ENCODE assay signal across 2 cellular contexts in the genomic region with DNA sequence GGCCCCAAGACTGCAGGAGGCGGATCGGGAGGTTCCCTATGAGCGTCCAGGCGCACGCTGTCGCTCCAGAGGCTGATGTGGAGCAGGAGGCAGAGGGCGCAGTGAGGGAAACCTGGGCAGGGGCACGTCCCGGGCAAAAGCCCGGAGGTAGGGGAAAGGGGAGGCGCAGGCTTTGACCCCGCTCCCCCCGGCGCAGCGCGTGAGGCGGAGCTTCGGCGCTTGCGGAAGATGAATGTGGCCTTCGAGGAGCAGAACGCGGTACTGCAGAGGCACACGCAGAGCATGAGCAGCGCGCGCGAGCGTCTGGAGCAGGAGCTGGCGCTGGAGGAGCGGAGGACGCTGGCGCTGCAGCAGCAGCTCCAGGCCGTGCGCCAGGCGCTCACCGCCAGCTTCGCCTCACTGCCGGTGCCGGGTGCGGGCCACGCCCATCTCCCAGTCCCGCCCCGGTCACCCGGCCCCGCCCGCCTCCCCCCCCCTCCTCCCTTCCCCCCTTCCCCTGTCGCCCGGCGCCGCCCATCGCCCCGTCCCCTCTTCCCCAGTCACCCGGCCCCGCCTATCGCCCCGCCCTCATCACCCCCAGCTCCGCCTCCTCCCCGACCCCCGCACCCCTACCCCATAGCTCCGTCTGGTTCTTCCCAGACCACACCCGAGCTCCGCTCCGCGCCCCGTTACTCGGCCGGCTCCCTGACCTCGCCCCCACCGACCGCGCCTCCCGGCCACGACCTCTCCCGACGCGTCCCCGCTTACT.
TF ChIP-seq lines count a peak whose summit lies in the region.

No MANE protein-coding gene starts in this region.

TF ChIP-seq in SK-N-SH, 30 proteins besides CTCF, POLR2A, EP300 and RAD21:
- TF ChIP-seq RXRA (IDR thresholded peaks at IDR 0.05; ENCODE audit: borderline replicate concordance, low read depth) (no peak), YY1 (IDR thresholded peaks at IDR 0.05; ENCODE audit: low read depth) (no peak), EZH2phosphoT487 (IDR thresholded peaks at IDR 0.05; ENCODE audit: borderline replicate concordance, low read depth) (no peak), RFX5 (IDR thresholded peaks at IDR 0.05; ENCODE audit: low read length) (no peak), MEF2A (IDR thresholded peaks at IDR 0.05; ENCODE audit: borderline replicate concordance, low read depth) (no peak), JUND (IDR thresholded peaks at IDR 0.05) (no peak), POLR2AphosphoS5 (IDR thresholded peaks at IDR 0.05; ENCODE audit: low read depth, low read length) (no peak), TEAD4 (IDR thresholded peaks at IDR 0.05; ENCODE audit: borderline replicate concordance, insufficient read depth) (no peak)

TF ChIP-seq in SK-N-SH treated with all-trans-retinoic acid at 6 μM for 48 hours, 23 proteins besides CTCF, POLR2A, EP300 and RAD21:
- TF ChIP-seq CSDC2 (CRISPR knock-in tag; IDR thresholded peaks at IDR 0.05) (no peak), ISL1 (CRISPR knock-in tag; IDR thresholded peaks at IDR 0.05) (no peak)
